In genomic region chr13:41549491-41549890, GRCh38 we compare ENCODE assay signal across 17 cellular contexts.
A peak's percentile ranks its signal among the peaks of the same experiment; 100 is the strongest.
DNase-seq lines count a peak whose midpoint lies in the region; ATAC-seq and TF ChIP-seq lines count a peak whose summit lies in the region.
"Had no signal": no experiment of that assay in that cellular context is flagged by ENCODE, and none has a peak within 500 bp of the region (broad histone marks: within the 10 kb centered on the region; RNA-seq: fewer than 3 reads in every experiment).

No MANE protein-coding gene starts in this region.

- ATAC-seq in HG02623 (IDR thresholded peaks at IDR 0.05; ENCODE audit: unreplicated experiment) (no peak), GM23338 (no peak), HG03175 (IDR thresholded peaks at IDR 0.05; ENCODE audit: unreplicated experiment) (no peak)
- ATAC-seq: CD8-positive, alpha-beta T cell; Right ventricle myocardium inferior had no signal

- H3K27me3 Mint-ChIP-seq in endodermal cell (ENCODE audit: insufficient read depth) = peaks cover 4% of the 10 kb centered on the region
- peaks cover 19% of the 10 kb centered on the region for H3K27me3 Mint-ChIP-seq in nephron (ENCODE audit: low read depth)
- H3K27me3 Mint-ChIP-seq in GM23338 (ENCODE audit: insufficient read depth, low read depth, poor library complexity) = peaks cover 4% of the 10 kb centered on the region

- DNase-seq in endodermal cell (no peak), substantia nigra (lab: John Stamatoyannopoulos, UW) (no peak), GM23338 (ENCODE audit: low spot score) (no peak)
- DNase-seq: AML-193; CD8-positive, alpha-beta T cell; Karpas-422; MV-4-11; NCI-H1105 treated with DMSO at 0.1 percent for 48 hours; NCI-H2081 treated with DMSO at 0.1 percent for 48 hours; NCI-H2171 treated with DMSO at 0.1 percent for 48 hours; NCI-H524 treated with DMSO at 0.1 percent for 48 hours had no signal

- no peaks in the 10 kb centered on the region for H3K4me1 ChIP-seq in endodermal cell (ENCODE audit: control insufficient read depth, insufficient read depth, low read length)
- no peaks in the 10 kb centered on the region for H3K4me1 ChIP-seq in GM23338 (ENCODE audit: insufficient read depth)

- no peaks in the 10 kb centered on the region for H3K9me2 ChIP-seq in GM23338 (ENCODE audit: insufficient read depth)

- H3K79me2 ChIP-seq in GM23338 (replicated peaks; ENCODE audit: insufficient read depth) = no peaks in the 10 kb centered on the region

- H3K27me3 ChIP-seq in endodermal cell (ENCODE audit: control insufficient read depth, insufficient read depth, low read length, poor library complexity, severe bottlenecking) (no peaks in the 10 kb centered on the region), GM23338 (ENCODE audit: insufficient read depth) (no peaks in the 10 kb centered on the region)
- H3K27me3 ChIP-seq: SJSA1 had no signal

- H3K27ac ChIP-seq in angular gyrus (ENCODE audit: low read depth, low read length) (peak overlapping the region; percentile 100), endodermal cell (ENCODE audit: low read depth, low read length) (peak overlapping the region; percentile 98), substantia nigra (ENCODE audit: low read depth, low read length, poor library complexity, severe bottlenecking) (peak overlapping the region; percentile 100), GM23338 (ENCODE audit: low read depth) (no peak overlapping the region)
- H3K27ac ChIP-seq: SJSA1 had no signal

- no peak overlapping the region for H2AFZ ChIP-seq in GM23338

- H3K9me3 ChIP-seq in endodermal cell (ENCODE audit: control insufficient read depth, low read length) = no peaks in the 10 kb centered on the region
- H3K9me3 ChIP-seq: SJSA1 had no signal

- no peak overlapping the region for H3K27ac Mint-ChIP-seq in endodermal cell
- peak overlapping the region; percentile 26 to 48 (median 41) for H3K27ac Mint-ChIP-seq in nephron
- H3K27ac Mint-ChIP-seq in GM23338 = no peak overlapping the region; the same call in 1 of the 2 replicates
- H3K27ac Mint-ChIP-seq: CD8-positive, alpha-beta T cell had no signal

- no peak overlapping the region for H3K9ac ChIP-seq in endodermal cell (ENCODE audit: extremely low read depth, low read length, poor library complexity, severe bottlenecking)

- 94 to 96% methylated on average over 4 to 10 of the region's 10 CpGs for WGBS in endodermal cell (ENCODE audit: insufficient coverage in 1 of 2, insufficient read length in 1 of 2), 2 experiments

- H3K4me2 ChIP-seq in GM23338 = no peak overlapping the region

- H3K4me3 ChIP-seq in endodermal cell (ENCODE audit: low read length) (no peak overlapping the region), GM23338 (no peak overlapping the region)
- H3K4me3 ChIP-seq: SJSA1 had no signal

- no peak overlapping the region for H3K4me3 Mint-ChIP-seq in endodermal cell
- H3K4me3 Mint-ChIP-seq in nephron = no peak overlapping the region
- no peak overlapping the region for H3K4me3 Mint-ChIP-seq in GM23338
- H3K4me3 Mint-ChIP-seq: CD8-positive, alpha-beta T cell had no signal

- H3K9me3 Mint-ChIP-seq in endodermal cell (no peaks in the 10 kb centered on the region), nephron (no peaks in the 10 kb centered on the region), GM23338 (no peaks in the 10 kb centered on the region; the same call in 2 of the 3 replicates)
- H3K9me3 Mint-ChIP-seq: CD8-positive, alpha-beta T cell had no signal

- peaks cover 4% of the 10 kb centered on the region for H3K4me1 Mint-ChIP-seq in endodermal cell
- H3K4me1 Mint-ChIP-seq in nephron = peaks cover 53% of the 10 kb centered on the region
- peaks cover 11% of the 10 kb centered on the region for H3K4me1 Mint-ChIP-seq in GM23338

- TF ChIP-seq CTCF in endodermal cell (conservative IDR thresholded peaks at IDR 0.05) (no peak), nephron (IDR thresholded peaks at IDR 0.05; ENCODE audit: unreplicated experiment in 3 of 3) (no peak), GM23338 (conservative IDR thresholded peaks at IDR 0.05; ENCODE audit: low read depth in 2 of 2) (no peak)

- H3K36me3 Mint-ChIP-seq in endodermal cell (ENCODE audit: low read depth) (no peaks in the 10 kb centered on the region), nephron (ENCODE audit: low read depth) (no peaks in the 10 kb centered on the region), GM23338 (ENCODE audit: low read depth) (no peaks in the 10 kb centered on the region; the same call in 2 of the 3 replicates)
- H3K36me3 Mint-ChIP-seq: CD8-positive, alpha-beta T cell had no signal

- H3F3A ChIP-seq in GM23338 (replicated peaks; ENCODE audit: low read depth) = no peaks in the 10 kb centered on the region

- H4K20me1 ChIP-seq in GM23338 (replicated peaks; ENCODE audit: insufficient read depth) = no peaks in the 10 kb centered on the region

- H3K36me3 ChIP-seq in endodermal cell (ENCODE audit: control insufficient read depth, insufficient read depth, low read length) = no peaks in the 10 kb centered on the region
- H3K36me3 ChIP-seq in GM23338 (ENCODE audit: insufficient read depth) = no peaks in the 10 kb centered on the region
- H3K36me3 ChIP-seq: SJSA1 had no signal

TF ChIP-seq in GM23338, 12 proteins besides CTCF, POLR2A, EP300 and RAD21 (continues in another document):
- TF ChIP-seq NANOG (IDR thresholded peaks at IDR 0.05; ENCODE audit: borderline replicate concordance) (no peak), ETS1 (IDR thresholded peaks at IDR 0.05) (no peak), POLR2AphosphoS5 (IDR thresholded peaks at IDR 0.05; ENCODE audit: low read depth) (no peak), EZH2 (IDR thresholded peaks at IDR 0.05; ENCODE audit: low read depth, unreplicated experiment) (no peak), STAT1 (IDR thresholded peaks at IDR 0.05; ENCODE audit: unreplicated experiment) (no peak), ZNF331 (CRISPR knock-in tag; IDR thresholded peaks at IDR 0.05; ENCODE audit: low read depth) (no peak), JUNB (IDR thresholded peaks at IDR 0.05; ENCODE audit: unreplicated experiment) (no peak), ZNF114 (CRISPR knock-in tag; IDR thresholded peaks at IDR 0.05) (no peak)

Comparison
In these comparisons a context has a peak if more than half of its experiments do, and no peak if none do; other contexts are left out.
1. H3K27ac Mint-ChIP-seq: peak in nephron (3 of 3); none in endodermal cell (single experiment) and GM23338 (single experiment).